1 cellular context compared by ENCODE assay signal in the genomic region with DNA sequence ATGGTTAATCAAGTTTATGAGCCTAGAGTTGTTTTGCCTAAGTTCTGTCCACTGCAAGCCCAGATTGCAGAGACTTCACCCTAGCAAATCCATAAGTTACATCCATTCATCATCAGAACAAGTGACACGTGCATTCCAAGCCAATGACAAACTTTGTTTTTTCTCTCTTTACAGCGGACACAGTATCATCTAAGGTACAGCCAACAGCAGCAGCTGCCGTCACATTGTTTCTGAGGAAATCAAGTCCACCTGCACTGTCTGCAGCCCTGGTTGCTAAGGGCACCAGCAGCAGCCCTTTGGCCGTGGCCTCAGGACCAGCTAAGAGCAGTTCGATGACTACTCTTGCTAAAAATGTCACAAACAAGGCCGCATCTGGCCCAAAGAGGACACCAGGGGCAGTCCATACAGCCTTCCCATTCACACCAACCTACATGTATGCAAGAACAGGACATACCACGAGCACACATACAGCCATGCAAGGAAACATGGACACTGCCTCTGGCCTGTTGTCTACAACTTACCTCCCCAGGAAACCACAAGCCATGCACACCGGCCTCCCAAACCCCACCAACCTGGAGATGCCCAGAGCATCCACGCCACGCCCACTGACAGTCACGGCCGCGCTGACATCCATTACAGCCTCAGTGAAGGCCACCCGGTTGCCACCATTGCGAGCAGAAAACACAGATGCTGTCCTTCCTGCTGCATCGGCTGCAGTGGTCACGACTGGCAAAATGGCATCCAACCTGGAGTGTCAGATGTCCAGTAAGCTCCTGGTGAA.
TF ChIP-seq lines count a peak whose summit lies in the region.

No MANE protein-coding gene starts in this region.

TF ChIP-seq in IMR-90, 13 proteins besides CTCF, POLR2A, EP300 and RAD21:
- TF ChIP-seq MAZ (IDR thresholded peaks at IDR 0.05; ENCODE audit: borderline replicate concordance, low read depth, low read length) (no peak), SMC3 (IDR thresholded peaks at IDR 0.05; ENCODE audit: low read depth, low read length) (no peak), CEBPB (IDR thresholded peaks at IDR 0.05; ENCODE audit: low read depth, low read length) (no peak), NFE2L2 (IDR thresholded peaks at IDR 0.05; ENCODE audit: low read depth, low read length) (no peak), BHLHE40 (IDR thresholded peaks at IDR 0.05; ENCODE audit: low read depth, low read length) (no peak), CHD1 (IDR thresholded peaks at IDR 0.05; ENCODE audit: low read depth, low read length) (no peak), FOS (IDR thresholded peaks at IDR 0.05; ENCODE audit: low read depth, low read length) (no peak), RFX5 (IDR thresholded peaks at IDR 0.05; ENCODE audit: low read depth, low read length) (no peak), MAFK (IDR thresholded peaks at IDR 0.05; ENCODE audit: low read depth, low read length) (no peak), RCOR1 (IDR thresholded peaks at IDR 0.05; ENCODE audit: insufficient replicate concordance, low read length) (no peak), MXI1 (IDR thresholded peaks at IDR 0.05; ENCODE audit: borderline replicate concordance, low read depth, low read length) (no peak)
- TF ChIP-seq, protein P1, sequence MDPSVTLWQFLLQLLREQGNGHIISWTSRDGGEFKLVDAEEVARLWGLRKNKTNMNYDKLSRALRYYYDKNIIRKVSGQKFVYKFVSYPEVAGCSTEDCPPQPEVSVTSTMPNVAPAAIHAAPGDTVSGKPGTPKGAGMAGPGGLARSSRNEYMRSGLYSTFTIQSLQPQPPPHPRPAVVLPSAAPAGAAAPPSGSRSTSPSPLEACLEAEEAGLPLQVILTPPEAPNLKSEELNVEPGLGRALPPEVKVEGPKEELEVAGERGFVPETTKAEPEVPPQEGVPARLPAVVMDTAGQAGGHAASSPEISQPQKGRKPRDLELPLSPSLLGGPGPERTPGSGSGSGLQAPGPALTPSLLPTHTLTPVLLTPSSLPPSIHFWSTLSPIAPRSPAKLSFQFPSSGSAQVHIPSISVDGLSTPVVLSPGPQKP (IDR thresholded peaks at IDR 0.05; ENCODE audit: borderline replicate concordance, low read depth, low read length), result no peak
- TF ChIP-seq, protein P2, sequence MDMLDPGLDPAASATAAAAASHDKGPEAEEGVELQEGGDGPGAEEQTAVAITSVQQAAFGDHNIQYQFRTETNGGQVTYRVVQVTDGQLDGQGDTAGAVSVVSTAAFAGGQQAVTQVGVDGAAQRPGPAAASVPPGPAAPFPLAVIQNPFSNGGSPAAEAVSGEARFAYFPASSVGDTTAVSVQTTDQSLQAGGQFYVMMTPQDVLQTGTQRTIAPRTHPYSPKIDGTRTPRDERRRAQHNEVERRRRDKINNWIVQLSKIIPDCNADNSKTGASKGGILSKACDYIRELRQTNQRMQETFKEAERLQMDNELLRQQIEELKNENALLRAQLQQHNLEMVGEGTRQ (IDR thresholded peaks at IDR 0.05; ENCODE audit: low read depth, low read length), result no peak
TF ChIP-seq in IMR-90: peak in this region for 0.
